21 cellular contexts compared by ENCODE assay signal in genomic region chr20:44021186-44021585, GRCh38.
"Had no signal": no experiment of that assay in that cellular context is flagged by ENCODE, and none has a peak within 500 bp of the region (broad histone marks: within the 10 kb centered on the region; RNA-seq: fewer than 3 reads in every experiment).

No MANE protein-coding gene starts in this region.

- H3K9me3 ChIP-seq: heart right ventricle, left ventricle myocardium inferior, neutrophil, ovary, prostate gland, right atrium auricular region, upper lobe of left lung had no signal

- H3K27ac ChIP-seq: heart right ventricle, left ventricle myocardium inferior, neutrophil, ovary, prostate gland, right atrium auricular region, upper lobe of left lung, WERI-Rb-1 had no signal

- H3K9me3 Mint-ChIP-seq: naive thymus-derived CD8-positive, alpha-beta T cell; T-helper 2 cell treated with Interferon-gamma antibody and Interleukin-4, amounts not matched to agents 5 μg/mL and 100 μg/mL, for 36 hours had no signal

- H3K4me3 ChIP-seq: heart right ventricle, left ventricle myocardium inferior, ovary, prostate gland, right atrium auricular region, upper lobe of left lung had no signal

- H3K36me3 ChIP-seq: heart right ventricle, left ventricle myocardium inferior, neutrophil, ovary, prostate gland, right atrium auricular region, upper lobe of left lung, WERI-Rb-1 had no signal

- DNase-seq: activated CD4-positive, alpha-beta T cell treated with anti-CD3 and anti-CD28 coated beads, Interleukin-2, amount 50 U/mL, for 1 hour; activated CD4-positive, CD25-positive, alpha-beta regulatory T cell treated with anti-CD3 and anti-CD28 coated beads, Interleukin-2, amount 50 U/mL, for 72 hours; activated T-cell treated with anti-CD3 and anti-CD28 coated beads for 4 hours; amygdala; cerebellar nuclear complex; erythroblast; foreskin fibroblast; heart right ventricle; kidney; left ventricle myocardium inferior; ovary; stimulated activated CD4-positive, alpha-beta T cell treated with anti-CD3 and anti-CD28 coated beads, Interleukin-4, amount 100 ng/mL, for 24 hours; stimulated activated naive CD8-positive, alpha-beta T cell treated with anti-CD3 and anti-CD28 coated beads, Interleukin-15, Interleukin-2, amounts not matched to agents 100 U/mL and 50 U/mL, for 24 hours; SW 1271; upper lobe of left lung; WERI-Rb-1 had no signal

- H3K36me3 Mint-ChIP-seq: naive thymus-derived CD8-positive, alpha-beta T cell had no signal

- H3K4me1 ChIP-seq: prostate gland had no signal

- H3K4me3 Mint-ChIP-seq: T-helper 2 cell treated with Interferon-gamma antibody and Interleukin-4, amounts not matched to agents 5 μg/mL and 100 μg/mL, for 36 hours had no signal

- ATAC-seq: heart right ventricle; naive thymus-derived CD8-positive, alpha-beta T cell; stimulated activated naive CD8-positive, alpha-beta T cell treated with anti-CD3 and anti-CD28 coated beads, Interleukin-15, Interleukin-2, amounts not matched to agents 100 U/mL and 50 U/mL, for 24 hours had no signal

- H3K27ac Mint-ChIP-seq: naive thymus-derived CD8-positive, alpha-beta T cell; T-helper 2 cell treated with Interferon-gamma antibody and Interleukin-4, amounts not matched to agents 5 μg/mL and 100 μg/mL, for 36 hours had no signal

- H3K27me3 ChIP-seq: ovary, right atrium auricular region, upper lobe of left lung had no signal
